ENCODE assay signal across 1 cellular context in the genomic region with DNA sequence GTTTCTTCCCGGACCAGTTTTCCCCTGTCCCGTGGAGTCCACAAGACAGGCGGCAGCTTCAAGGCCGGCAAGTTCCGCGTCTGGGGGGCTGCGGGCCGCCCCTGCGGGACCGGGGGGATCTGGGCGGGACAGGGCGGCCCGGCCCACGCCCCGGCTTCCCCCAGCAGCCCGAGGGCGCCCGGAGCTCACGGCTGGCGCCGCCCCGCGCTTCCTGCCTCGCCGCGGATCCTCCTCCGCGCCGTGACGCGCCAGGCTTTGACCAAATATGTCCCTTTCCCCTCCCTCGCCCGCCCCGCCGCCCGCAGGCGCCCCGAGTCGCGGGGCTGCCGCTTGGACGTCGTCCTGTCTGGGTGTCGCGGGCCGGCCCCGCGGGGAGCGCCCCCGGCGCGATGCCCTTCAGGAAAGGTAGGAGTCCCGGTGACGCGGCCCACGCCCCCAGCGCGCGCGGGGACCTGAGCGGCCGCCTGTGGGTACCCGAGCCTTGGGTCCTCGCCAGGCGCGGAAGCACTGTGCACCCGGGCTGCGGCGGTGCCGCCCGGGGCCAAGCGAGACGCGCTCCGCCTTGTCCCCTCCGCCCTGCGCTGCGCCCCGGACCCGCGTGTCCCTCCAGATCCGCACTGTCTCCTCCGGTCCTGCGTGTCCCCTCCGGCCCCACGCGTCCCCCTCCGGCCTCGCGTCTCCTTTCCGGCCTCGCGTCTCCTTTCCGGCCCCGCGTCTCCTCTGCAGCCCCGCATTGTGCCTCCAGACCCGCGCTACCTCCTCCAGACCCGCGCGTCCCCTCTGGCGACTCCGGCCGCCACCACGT.
TF ChIP-seq lines count a peak whose summit lies in the region.

No MANE protein-coding gene starts in this region.

TF ChIP-seq in K562, 482 proteins besides CTCF, POLR2A, EP300 and RAD21 (continues in another document):
- TF ChIP-seq MYC (IDR thresholded peaks at IDR 0.05; ENCODE audit: low read depth, low read length) (peak; percentile 45; the same call in 1 of the 2 replicates), MYC (CRISPR knock-in tag; IDR thresholded peaks at IDR 0.05; ENCODE audit: borderline replicate concordance, low read depth) (no peak; the same call in 1 of the 2 replicates), NR2F6 (CRISPR knock-in tag; IDR thresholded peaks at IDR 0.05) (no peak), ZNF655 (CRISPR knock-in tag; IDR thresholded peaks at IDR 0.05) (no peak), ZFP36 (IDR thresholded peaks at IDR 0.05; ENCODE audit: low read depth, low read length, partially characterized antibody) (peak; percentile 23), JUN (IDR thresholded peaks at IDR 0.05; ENCODE audit: borderline replicate concordance, low read depth, low read length) (no peak), JUN (CRISPR knock-in tag; IDR thresholded peaks at IDR 0.05; ENCODE audit: borderline replicate concordance) (0 out of 2 replicates have a peak, but pooled peaks have one; percentile 43), ATF7 (IDR thresholded peaks at IDR 0.05) (peak; percentile 56), SOX6 (IDR thresholded peaks at IDR 0.05) (peak; percentile 28; the same call in 1 of the 2 replicates), ATF1 (CRISPR knock-in tag; IDR thresholded peaks at IDR 0.05) (no peak), ATF1 (tag; IDR thresholded peaks at IDR 0.05) (peak; percentile 83), SUPT5H (IDR thresholded peaks at IDR 0.05) (peak; percentile 51; the same call in 1 of the 2 replicates), POLR2G (IDR thresholded peaks at IDR 0.05; ENCODE audit: low read depth, low read length) (peak; percentile 88), DDX20 (tag; IDR thresholded peaks at IDR 0.05; ENCODE audit: low read depth) (no peak), RBBP5 (IDR thresholded peaks at IDR 0.05; ENCODE audit: borderline replicate concordance, insufficient read depth, low read length, poor library complexity, severe bottlenecking) (peak; percentile 51), PTBP1 (IDR thresholded peaks at IDR 0.05; ENCODE audit: low read depth, low read length) (peak; percentile 60; the same call in 1 of the 2 replicates), MCM5 (IDR thresholded peaks at IDR 0.05; ENCODE audit: low read depth) (no peak), TEAD2 (tag; IDR thresholded peaks at IDR 0.05) (no peak), GABPB1 (CRISPR knock-in tag; IDR thresholded peaks at IDR 0.05) (peak; percentile 57), ZNF318 (IDR thresholded peaks at IDR 0.05; ENCODE audit: borderline replicate concordance in 1 of 2, low read depth in 1 of 2) (no peak), TAF1 (IDR thresholded peaks at IDR 0.05; ENCODE audit: control insufficient read depth, extremely low read depth, insufficient read depth, low read length, severe bottlenecking) (peak; percentile 60), MYBL2 (IDR thresholded peaks at IDR 0.05; ENCODE audit: low read depth) (no peak), MYBL2 (CRISPR knock-in tag; IDR thresholded peaks at IDR 0.05; ENCODE audit: borderline replicate concordance) (no peak), ETS1 (conservative IDR thresholded peaks at IDR 0.05; ENCODE audit: control insufficient read depth, low read depth, low read length) (0 out of 2 replicates have a peak, but pooled peaks have one; percentile 27), ZNF24 (IDR thresholded peaks at IDR 0.05) (0 out of 2 replicates have a peak, but pooled peaks have one; percentile 19), TARDBP (IDR thresholded peaks at IDR 0.05) (0 out of 2 replicates have a peak, but pooled peaks have one; percentile 13), EP400 (IDR thresholded peaks at IDR 0.05) (peak; percentile 60; the same call in 1 of the 2 replicates), HMGN3 (IDR thresholded peaks at IDR 0.05; ENCODE audit: borderline replicate concordance, extremely low read depth, insufficient read length, low read depth, low read length) (peak; percentile 74), SMAD4 (CRISPR knock-in tag; conservative IDR thresholded peaks at IDR 0.05) (peak; percentile 71), FOXA3 (CRISPR knock-in tag; conservative IDR thresholded peaks at IDR 0.05 in 1 of 2, IDR thresholded peaks at IDR 0.05 in 1 of 2) (0 out of 4 replicates have a peak, but pooled peaks of 1 of the 2 experiments have one; percentile 65), ELF1 (tag; IDR thresholded peaks at IDR 0.05) (peak; percentile 79), SP1 (CRISPR knock-in tag; IDR thresholded peaks at IDR 0.05) (no peak), EGR1 (conservative IDR thresholded peaks at IDR 0.05) (peak; percentile 78), RBM14 (IDR thresholded peaks at IDR 0.05; ENCODE audit: borderline replicate concordance, insufficient read depth, low read depth, low read length) (0 out of 2 replicates have a peak, but pooled peaks have one; percentile 23), ZC3H11A (IDR thresholded peaks at IDR 0.05; ENCODE audit: low read depth, low read length) (no peak), ILF3 (IDR thresholded peaks at IDR 0.05; ENCODE audit: borderline replicate concordance) (peak; percentile 80; the same call in 1 of the 2 replicates), SRSF7 (optimal IDR thresholded peaks at IDR 0.05; ENCODE audit: low read depth, low read length) (no peak), NCOA6 (IDR thresholded peaks at IDR 0.05) (no peak), ZSCAN29 (IDR thresholded peaks at IDR 0.05) (no peak)
- TF ChIP-seq, protein P1, sequence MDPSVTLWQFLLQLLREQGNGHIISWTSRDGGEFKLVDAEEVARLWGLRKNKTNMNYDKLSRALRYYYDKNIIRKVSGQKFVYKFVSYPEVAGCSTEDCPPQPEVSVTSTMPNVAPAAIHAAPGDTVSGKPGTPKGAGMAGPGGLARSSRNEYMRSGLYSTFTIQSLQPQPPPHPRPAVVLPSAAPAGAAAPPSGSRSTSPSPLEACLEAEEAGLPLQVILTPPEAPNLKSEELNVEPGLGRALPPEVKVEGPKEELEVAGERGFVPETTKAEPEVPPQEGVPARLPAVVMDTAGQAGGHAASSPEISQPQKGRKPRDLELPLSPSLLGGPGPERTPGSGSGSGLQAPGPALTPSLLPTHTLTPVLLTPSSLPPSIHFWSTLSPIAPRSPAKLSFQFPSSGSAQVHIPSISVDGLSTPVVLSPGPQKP (CRISPR knock-in tag; IDR thresholded peaks at IDR 0.05), result peak; percentile 95
- TF ChIP-seq, protein P2, sequence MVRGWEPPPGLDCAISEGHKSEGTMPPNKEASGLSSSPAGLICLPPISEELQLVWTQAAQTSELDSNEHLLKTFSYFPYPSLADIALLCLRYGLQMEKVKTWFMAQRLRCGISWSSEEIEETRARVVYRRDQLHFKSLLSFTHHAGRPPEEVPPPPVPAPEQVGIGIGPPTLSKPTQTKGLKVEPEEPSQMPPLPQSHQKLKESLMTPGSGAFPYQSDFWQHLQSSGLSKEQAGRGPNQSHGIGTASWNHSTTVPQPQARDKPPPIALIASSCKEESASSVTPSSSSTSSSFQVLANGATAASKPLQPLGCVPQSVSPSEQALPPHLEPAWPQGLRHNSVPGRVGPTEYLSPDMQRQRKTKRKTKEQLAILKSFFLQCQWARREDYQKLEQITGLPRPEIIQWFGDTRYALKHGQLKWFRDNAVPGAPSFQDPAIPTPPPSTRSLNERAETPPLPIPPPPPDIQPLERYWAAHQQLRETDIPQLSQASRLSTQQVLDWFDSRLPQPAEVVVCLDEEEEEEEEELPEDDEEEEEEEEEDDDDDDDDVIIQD (CRISPR knock-in tag; IDR thresholded peaks at IDR 0.05), result no peak
- TF ChIP-seq, protein P3, sequence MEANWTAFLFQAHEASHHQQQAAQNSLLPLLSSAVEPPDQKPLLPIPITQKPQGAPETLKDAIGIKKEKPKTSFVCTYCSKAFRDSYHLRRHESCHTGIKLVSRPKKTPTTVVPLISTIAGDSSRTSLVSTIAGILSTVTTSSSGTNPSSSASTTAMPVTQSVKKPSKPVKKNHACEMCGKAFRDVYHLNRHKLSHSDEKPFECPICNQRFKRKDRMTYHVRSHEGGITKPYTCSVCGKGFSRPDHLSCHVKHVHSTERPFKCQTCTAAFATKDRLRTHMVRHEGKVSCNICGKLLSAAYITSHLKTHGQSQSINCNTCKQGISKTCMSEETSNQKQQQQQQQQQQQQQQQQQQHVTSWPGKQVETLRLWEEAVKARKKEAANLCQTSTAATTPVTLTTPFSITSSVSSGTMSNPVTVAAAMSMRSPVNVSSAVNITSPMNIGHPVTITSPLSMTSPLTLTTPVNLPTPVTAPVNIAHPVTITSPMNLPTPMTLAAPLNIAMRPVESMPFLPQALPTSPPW (CRISPR knock-in tag; IDR thresholded peaks at IDR 0.05), result peak; percentile 77
